In the genomic region with DNA sequence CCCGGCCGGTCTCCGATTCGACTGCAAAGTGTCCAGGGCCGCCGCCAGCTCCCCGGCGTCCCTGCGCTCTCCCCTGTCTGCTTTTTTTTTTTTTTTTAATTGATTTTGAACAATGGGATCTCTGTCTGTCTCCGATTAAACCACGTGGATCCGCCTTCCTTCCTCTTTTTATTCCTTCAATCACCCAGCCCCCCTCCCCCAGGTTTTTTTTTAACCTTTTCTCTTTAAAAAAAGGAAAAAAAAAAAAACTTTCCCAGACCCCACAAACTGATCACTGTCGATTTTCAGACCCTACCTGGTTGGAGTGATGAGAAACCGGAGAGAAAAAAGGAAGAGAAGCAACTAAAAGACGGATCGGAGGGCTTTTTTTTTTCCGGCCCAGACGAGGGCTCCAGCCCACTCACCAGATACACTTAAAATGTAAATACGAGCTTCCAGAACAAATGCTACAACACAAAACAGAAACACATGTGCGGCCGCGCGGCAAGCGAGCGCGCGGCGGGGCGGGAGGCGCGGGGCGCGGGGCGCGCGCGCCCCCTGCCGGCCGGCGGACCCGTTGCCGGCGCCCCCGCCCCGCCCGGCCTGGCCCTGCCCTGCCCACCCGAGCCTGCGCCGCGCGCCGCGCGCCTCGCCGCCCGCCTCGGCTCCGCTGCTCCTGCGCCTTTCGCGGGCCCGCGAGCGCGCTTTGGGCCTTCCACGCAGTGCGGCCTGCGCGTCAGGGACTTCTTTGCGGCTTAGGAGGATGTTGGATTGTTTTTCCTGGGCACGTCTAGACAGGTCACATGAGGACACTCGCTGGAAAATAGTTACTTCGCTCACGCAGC, we compare ENCODE assay signal across 8 cellular contexts. TPM values are rescaled to one million over a fixed set of nuclear protein-coding genes. Genes with fewer than 3 reads are reported as not detected.
DNase-seq lines count a peak whose midpoint lies in the region; ATAC-seq, FAIRE-seq and TF ChIP-seq lines count a peak whose summit lies in the region.

TSS of gene RCC2 (minus strand) at position 428 of the 824 bp plus-strand sequence. CDS start 1,163 bp downstream, outside the sequence.

- peak within 1 kb of the TSS; percentile 97 for H3K4me2 ChIP-seq in OCI-LY1 (ENCODE audit: low read length)

- peak within 1 kb of the TSS; percentile 97 for H2AFZ ChIP-seq in OCI-LY1 (ENCODE audit: low read length)

- H3K36me3 Mint-ChIP-seq in activated T-cell treated with anti-CD3 and anti-CD28 coated beads, Interleukin-2, amount 50 U/mL, for 24 hours (ENCODE audit: low read depth): peaks cover 39% of the 10 kb centered on the region

- H3K9ac ChIP-seq in OCI-LY1 (ENCODE audit: low read length): peak within 1 kb of the TSS; percentile 89
- H3K9ac ChIP-seq in muscle layer of colon (ENCODE audit: low read length): peak within 1 kb of the TSS; percentile 53

- H3K9me2 ChIP-seq in OCI-LY1 (ENCODE audit: low read depth, low read length): no peaks in the 10 kb centered on the region

- peaks cover 34% of the 10 kb centered on the region for H3K4me1 ChIP-seq in OCI-LY1 (ENCODE audit: insufficient read depth, low read length, severe bottlenecking)
- H3K4me1 ChIP-seq in muscle layer of colon (ENCODE audit: insufficient read depth, low read length): peaks cover 21% of the 10 kb centered on the region

- H3K27me3 ChIP-seq in OCI-LY1 (ENCODE audit: insufficient read depth, low read length) (no peaks in the 10 kb centered on the region), muscle layer of colon (ENCODE audit: control insufficient read depth in 1 of 2, insufficient read depth in 2 of 2, low read length in 2 of 2) (no peaks in the 10 kb centered on the region)

- H3F3A ChIP-seq in OCI-LY1 (ENCODE audit: insufficient read depth, low read length): no peaks in the 10 kb centered on the region

- peaks cover 4% of the 10 kb centered on the region; the same call in 1 of the 2 replicates for H4K20me1 ChIP-seq in OCI-LY1 (ENCODE audit: insufficient read depth, low read length)

- peak; percentile 79 for DNase-seq in Ammon's horn (ENCODE audit: low spot score)
- peak; percentile 61 for DNase-seq in HTR-8/SVneo (ENCODE audit: insufficient read length, low spot score)
- peak; percentile 81 for DNase-seq in activated T-cell treated with anti-CD3 and anti-CD28 coated beads, Interleukin-2, amount 50 U/mL, for 24 hours
- DNase-seq in stimulated activated CD8-positive, alpha-beta memory T cell treated with anti-CD3 and anti-CD28 coated beads, Interleukin-7, amount 100 ng/mL, for 24 hours (ENCODE audit: low read depth): peak; percentile 31

- H3K27ac ChIP-seq in OCI-LY1 (ENCODE audit: low read depth, low read length, poor library complexity, severe bottlenecking): peak within 1 kb of the TSS; percentile 95
- H3K27ac ChIP-seq in muscle layer of colon (ENCODE audit: low read depth, low read length): peak within 1 kb of the TSS; percentile 82

- H3K27ac Mint-ChIP-seq in activated T-cell treated with anti-CD3 and anti-CD28 coated beads, Interleukin-2, amount 50 U/mL, for 24 hours: peak within 1 kb of the TSS; percentile 98

- H3K79me2 ChIP-seq in OCI-LY1 (ENCODE audit: insufficient read depth, low read length): peaks cover 40% of the 10 kb centered on the region

- no peak for TF ChIP-seq CTCF in OCI-LY1 (IDR thresholded peaks at IDR 0.05; ENCODE audit: low read length)

- H3K36me3 ChIP-seq in OCI-LY1 (ENCODE audit: insufficient read depth, low read length): peaks cover 29% of the 10 kb centered on the region
- H3K36me3 ChIP-seq in muscle layer of colon (ENCODE audit: insufficient read depth, low read length): no peaks in the 10 kb centered on the region

- peak within 1 kb of the TSS; percentile 88 for H3K4me3 ChIP-seq in OCI-LY1 (ENCODE audit: low read depth, low read length, poor library complexity, severe bottlenecking)
- peak within 1 kb of the TSS; percentile 68 to 70 for H3K4me3 ChIP-seq in muscle layer of colon (ENCODE audit: low read depth in 1 of 2, low read length in 2 of 2)

- H3K9me3 Mint-ChIP-seq in activated T-cell treated with anti-CD3 and anti-CD28 coated beads, Interleukin-2, amount 50 U/mL, for 24 hours: no peaks in the 10 kb centered on the region

- no peaks in the 10 kb centered on the region for H3K27me3 Mint-ChIP-seq in activated T-cell treated with anti-CD3 and anti-CD28 coated beads, Interleukin-2, amount 50 U/mL, for 24 hours

- H3K4me3 Mint-ChIP-seq in activated T-cell treated with anti-CD3 and anti-CD28 coated beads, Interleukin-2, amount 50 U/mL, for 24 hours: peak within 1 kb of the TSS; percentile 94

- ATAC-seq in GM19035 (IDR thresholded peaks at IDR 0.05; ENCODE audit: unreplicated experiment) (peak; percentile 34), esophagus mucosa (peak; percentile 64)

- peaks cover 47% of the 10 kb centered on the region for H3K4me1 Mint-ChIP-seq in activated T-cell treated with anti-CD3 and anti-CD28 coated beads, Interleukin-2, amount 50 U/mL, for 24 hours (ENCODE audit: low read depth)

- H3K9me3 ChIP-seq in OCI-LY1 (ENCODE audit: low read length): no peaks in the 10 kb centered on the region
- H3K9me3 ChIP-seq in muscle layer of colon (ENCODE audit: low read length): no peaks in the 10 kb centered on the region

- peak; percentile 31 for FAIRE-seq in HTR-8/SVneo (lab: Jason Lieb, UNC)

RNA-seq across cellular contexts. Expression of gene RCC2, which starts in this region (rescaled TPM):
- 73.5 TPM for total RNA-seq in esophagus mucosa

Comparison
In these comparisons a context has a peak if more than half of its experiments do, and no peak if none do; other contexts are left out.
1. Peak in every context shown above with its lines: DNase-seq, ATAC-seq, H3K4me3 ChIP-seq and H3K27ac ChIP-seq.
2. DNase-seq: peak in every context shown above with its lines; median percentile 81 in activated T-cell treated with anti-CD3 and anti-CD28 coated beads, Interleukin-2, amount 50 U/mL, for 24 hours; 79 in Ammon's horn; 61 in HTR-8/SVneo; 31 in stimulated activated CD8-positive, alpha-beta memory T cell treated with anti-CD3 and anti-CD28 coated beads, Interleukin-7, amount 100 ng/mL, for 24 hours.